15 cellular contexts compared by ENCODE assay signal in genomic region chr10:44387853-44388251, GRCh38. TPM values are rescaled to one million over a fixed set of nuclear protein-coding genes. Genes with fewer than 3 reads are reported as not detected.
"Had no signal": no experiment of that assay in that cellular context is flagged by ENCODE, and none has a peak within 500 bp of the region (broad histone marks: within the 10 kb centered on the region; RNA-seq: fewer than 3 reads in every experiment).

No MANE protein-coding gene starts in this region.

- H3K36me3 Mint-ChIP-seq: activated naive CD4-positive, alpha-beta T cell treated with anti-CD3 and anti-CD28 coated beads, Interleukin-2, amount 50 U/mL, for 24 hours; naive thymus-derived CD8-positive, alpha-beta T cell had no signal

- DNase-seq: activated CD4-positive, alpha-beta T cell treated with anti-CD3 and anti-CD28 coated beads, Interleukin-2, amount 50 U/mL, for 48 hours; activated CD4-positive, CD25-positive, alpha-beta regulatory T cell treated with anti-CD3 and anti-CD28 coated beads, Interleukin-2, amount 50 U/mL, for 72 hours; body of pancreas; dermis blood vessel endothelial cell; hippocampal formation; mucosa of descending colon; naive thymus-derived CD8-positive, alpha-beta T cell; nucleus accumbens; psoas muscle; stimulated activated CD4-positive, alpha-beta T cell treated with anti-CD3 and anti-CD28 coated beads, Interleukin-2, amount 100 ng/mL, for 48 hours; stimulated activated naive CD8-positive, alpha-beta T cell treated with anti-CD3 and anti-CD28 coated beads, Interleukin-15, Interleukin-2, amounts not matched to agents 100 U/mL and 50 U/mL, for 24 hours; testis had no signal

- H3K27ac Mint-ChIP-seq: activated naive CD4-positive, alpha-beta T cell treated with anti-CD3 and anti-CD28 coated beads, Interleukin-2, amount 50 U/mL, for 24 hours; activated T-helper 2 cell treated with anti-CD3 and anti-CD28 coated beads, Interferon-gamma antibody, Interleukin-2, Interleukin-4, amounts not matched to agents 10 μg/mL and 5 μg/mL and 100 μg/mL, durations not matched to agents 14 hours and 24 hours and 36 hours; naive thymus-derived CD8-positive, alpha-beta T cell had no signal

- H3K4me3 Mint-ChIP-seq: activated naive CD4-positive, alpha-beta T cell treated with anti-CD3 and anti-CD28 coated beads, Interleukin-2, amount 50 U/mL, for 24 hours; central memory CD8-positive, alpha-beta T cell; naive thymus-derived CD8-positive, alpha-beta T cell had no signal

- H3K9me3 Mint-ChIP-seq: activated naive CD4-positive, alpha-beta T cell treated with anti-CD3 and anti-CD28 coated beads, Interleukin-2, amount 50 U/mL, for 24 hours; activated T-helper 2 cell treated with anti-CD3 and anti-CD28 coated beads, Interferon-gamma antibody, Interleukin-2, Interleukin-4, amounts not matched to agents 10 μg/mL and 5 μg/mL and 100 μg/mL, durations not matched to agents 14 hours and 24 hours and 36 hours; central memory CD8-positive, alpha-beta T cell; naive thymus-derived CD8-positive, alpha-beta T cell had no signal

RNA-seq across cellular contexts. Expression of gene CXCL12, which starts 3.0 kb away (rescaled TPM):
- total RNA-seq: activated T-helper 2 cell treated with anti-CD3 and anti-CD28 coated beads, Interferon-gamma antibody, Interleukin-2, Interleukin-4, amounts not matched to agents 10 μg/mL and 5 μg/mL and 100 μg/mL, durations not matched to agents 14 hours and 24 hours and 36 hours; naive thymus-derived CD8-positive, alpha-beta T cell had no signal
